13 cellular contexts compared by ENCODE assay signal in the genomic region with DNA sequence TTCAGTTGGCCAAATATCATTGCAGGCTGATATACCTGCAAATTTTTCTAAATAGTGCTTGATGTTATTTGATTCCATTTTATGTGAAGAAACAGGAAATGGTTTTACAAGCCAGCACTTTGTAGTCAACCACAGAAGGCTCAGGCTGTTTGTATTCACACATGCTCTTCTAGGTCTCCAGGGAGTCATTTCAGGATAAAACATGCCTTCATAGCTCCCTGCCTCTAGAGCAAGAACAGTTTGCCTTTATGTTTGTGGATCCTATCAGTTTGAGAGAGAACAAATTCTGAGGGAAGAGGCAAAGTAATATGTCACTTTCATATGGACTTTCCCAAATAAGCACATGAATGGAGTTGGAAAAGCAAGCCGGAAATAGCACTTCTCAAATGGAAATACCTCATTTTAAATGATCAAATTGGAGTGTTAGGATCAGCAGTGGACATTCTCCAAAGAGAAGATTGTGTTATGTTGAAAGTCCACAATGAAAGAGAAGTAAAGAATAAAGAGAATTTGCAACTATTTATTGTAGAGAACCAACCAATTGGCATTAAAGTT.
DNase-seq lines count a peak whose midpoint lies in the region; ATAC-seq, FAIRE-seq and TF ChIP-seq lines count a peak whose summit lies in the region.
"Had no signal": no experiment of that assay in that cellular context is flagged by ENCODE, and none has a peak within 500 bp of the region (broad histone marks: within the 10 kb centered on the region; RNA-seq: fewer than 3 reads in every experiment).

No MANE protein-coding gene starts in this region.

- TF ChIP-seq POLR2A in GM12891 (IDR thresholded peaks at IDR 0.05; ENCODE audit: low read depth, low read length), result no peak

- TF ChIP-seq CTCF in HEK293 (tag by site-specific recombination; IDR thresholded peaks at IDR 0.05) (no peak), fibroblast of pulmonary artery (IDR thresholded peaks at IDR 0.05; ENCODE audit: low read length, missing control alignments) (no peak)

- H3K36me3 ChIP-seq in HEK293 (ENCODE audit: control insufficient read depth in 2 of 2, insufficient read depth in 1 of 2, low read length in 2 of 2), result no peaks in the 10 kb centered on the region
- H3K36me3 ChIP-seq: esophagus squamous epithelium had no signal

- H3K4me1 ChIP-seq in HEK293 (ENCODE audit: control insufficient read depth, insufficient read depth, low read length), result 0 out of 2 replicates have a peak, but pooled peaks cover 3% of the 10 kb centered on the region
- H3K4me1 ChIP-seq: esophagus squamous epithelium had no signal

- H3K9me3 ChIP-seq in HEK293 (ENCODE audit: control insufficient read depth, insufficient read depth, low read depth, low read length), result no peaks in the 10 kb centered on the region
- H3K9me3 ChIP-seq: esophagus squamous epithelium had no signal

- FAIRE-seq in GM12891 (lab: Jason Lieb, UNC), result peak; percentile 45

- DNase-seq in GM12891 (ENCODE audit: insufficient read length, low spot score), result no peak
- DNase-seq in NCI-H2029 (lab: John Stamatoyannopoulos, UW), result peak; percentile 14
- peak; percentile 34 for DNase-seq in fibroblast of pulmonary artery (ENCODE audit: low read depth)
- DNase-seq in activated gamma-delta T cell (lab: John Stamatoyannopoulos, UW), result no peak
- no peak for DNase-seq in T-helper 1 cell
- DNase-seq: activated CD4-positive, alpha-beta T cell treated with anti-CD3 and anti-CD28 coated beads for 1 hour; esophagus squamous epithelium; stimulated activated naive CD8-positive, alpha-beta T cell treated with anti-CD3 and anti-CD28 coated beads, Interleukin-15, Interleukin-2, amounts not matched to agents 100 U/mL and 50 U/mL, for 24 hours had no signal

- CTCF ChIA-PET in HEK293 (lab: Yijun Ruan, JAX), result interaction anchor here (0.6 to 0.7 kb wide), 2 partner anchors 387 to 1606 kb away, joined by 3 read pairs; no protein-coding TSS in a partner anchor

- ATAC-seq in GM21526 (IDR thresholded peaks at IDR 0.05; ENCODE audit: low FRiP score, unreplicated experiment) (no peak), HG03457 (IDR thresholded peaks at IDR 0.05; ENCODE audit: unreplicated experiment) (no peak)
- ATAC-seq: activated naive CD4-positive, alpha-beta T cell treated with anti-CD3 and anti-CD28 coated beads, Interleukin-2, amount 50 U/mL, for 72 hours; stimulated activated naive CD8-positive, alpha-beta T cell treated with anti-CD3 and anti-CD28 coated beads, Interleukin-15, Interleukin-2, amounts not matched to agents 100 U/mL and 50 U/mL, for 24 hours had no signal

- H3K27ac ChIP-seq in HEK293 (ENCODE audit: extremely low read depth, low read depth, low read length), result no peak overlapping the region
- H3K27ac ChIP-seq: esophagus squamous epithelium, skin epidermis had no signal

- H3K4me3 ChIP-seq in HEK293 (ENCODE audit: low read depth, low read length) (no peak overlapping the region), fibroblast of pulmonary artery (replicated peaks; ENCODE audit: low read depth, low read length) (no peak overlapping the region)
- H3K4me3 ChIP-seq: esophagus squamous epithelium, skin epidermis had no signal

- POLR2A ChIA-PET in HEK293 (lab: Yijun Ruan, JAX), result no interaction called here

TF ChIP-seq in GM12891, 5 proteins besides CTCF, POLR2A, EP300 and RAD21:
- TF ChIP-seq POLR2AphosphoS5 (IDR thresholded peaks at IDR 0.05; ENCODE audit: low read depth, low read length), result no peak
- TF ChIP-seq POU2F2 (IDR thresholded peaks at IDR 0.05; ENCODE audit: low read depth, low read length), result no peak
- no peak for TF ChIP-seq TAF1 (IDR thresholded peaks at IDR 0.05; ENCODE audit: low read depth, low read length)
- peak; percentile 44 for TF ChIP-seq SPI1 (IDR thresholded peaks at IDR 0.05; ENCODE audit: low read depth, low read length)

TF ChIP-seq in HEK293, 187 proteins besides CTCF, POLR2A, EP300 and RAD21:
- TF ChIP-seq ZBTB1 (tag by site-specific recombination; IDR thresholded peaks at IDR 0.05), result no peak
- no peak for TF ChIP-seq ZNF548 (tag by site-specific recombination; IDR thresholded peaks at IDR 0.05)
- TF ChIP-seq ZNF423 (tag by site-specific recombination; IDR thresholded peaks at IDR 0.05), result no peak
- no peak for TF ChIP-seq ZNF121 (tag by site-specific recombination; IDR thresholded peaks at IDR 0.05)
- peak; percentile 49; the same call in 1 of the 2 replicates for TF ChIP-seq FEZF1 (tag by site-specific recombination; IDR thresholded peaks at IDR 0.05)
- no peak for TF ChIP-seq ZNF629 (tag by site-specific recombination; IDR thresholded peaks at IDR 0.05)
- TF ChIP-seq KLF8 (tag by site-specific recombination; IDR thresholded peaks at IDR 0.05), result no peak
- 0 out of 2 replicates have a peak, but pooled peaks have one; percentile 17 for TF ChIP-seq HIC1 (tag by site-specific recombination; IDR thresholded peaks at IDR 0.05)
- TF ChIP-seq ZNF843 (tag by site-specific recombination; IDR thresholded peaks at IDR 0.05), result no peak
- no peak for TF ChIP-seq ZNF292 (tag by site-specific recombination; IDR thresholded peaks at IDR 0.05; ENCODE audit: borderline replicate concordance, low read depth)
- TF ChIP-seq ZFHX2 (tag by site-specific recombination; conservative IDR thresholded peaks at IDR 0.05), result no peak
- peak; percentile 94 for TF ChIP-seq TCF7L2 (IDR thresholded peaks at IDR 0.05; ENCODE audit: borderline replicate concordance, low read depth, low read length)
- TF ChIP-seq ZNF248 (tag by site-specific recombination; IDR thresholded peaks at IDR 0.05), result no peak

Comparison
In these comparisons a context has a peak if more than half of its experiments do, and no peak if none do; other contexts are left out.
1. DNase-seq: peak in NCI-H2029 (single experiment) and fibroblast of pulmonary artery (single experiment); none in GM12891 (single experiment), activated gamma-delta T cell (single experiment) and T-helper 1 cell (0 of 5).